ENCODE assay signal across 26 cellular contexts in the genomic region with DNA sequence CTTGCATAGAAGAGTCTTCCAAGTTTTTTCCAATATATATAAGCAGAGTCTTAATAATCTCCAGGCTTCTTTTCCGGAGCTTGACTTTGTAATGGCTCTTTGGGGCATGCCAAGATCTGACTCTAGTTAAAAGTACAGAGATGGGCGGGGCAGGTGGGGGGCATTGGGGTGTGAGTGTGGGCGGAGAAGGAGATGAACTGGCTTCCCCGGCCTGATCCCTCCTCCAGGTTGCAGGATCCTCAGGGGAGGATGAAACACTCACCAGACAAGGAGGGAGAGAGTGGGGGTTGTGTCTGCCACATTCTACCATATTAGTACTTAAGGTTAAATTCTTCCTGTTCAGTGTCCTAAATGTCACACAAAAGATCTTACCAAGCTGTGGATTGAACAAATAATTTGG. TPM values are rescaled to one million over a fixed set of nuclear protein-coding genes. Genes with fewer than 3 reads are reported as not detected.
DNase-seq lines count a peak whose midpoint lies in the region; ATAC-seq and TF ChIP-seq lines count a peak whose summit lies in the region.
"Had no signal": no experiment of that assay in that cellular context is flagged by ENCODE, and none has a peak within 500 bp of the region (broad histone marks: within the 10 kb centered on the region; RNA-seq: fewer than 3 reads in every experiment).

No MANE protein-coding gene starts in this region.

- no peak for TF ChIP-seq POLR2A in HCT116 (IDR thresholded peaks at IDR 0.05; ENCODE audit: borderline replicate concordance, extremely low read depth, insufficient read depth, insufficient read length)

- no peaks in the 10 kb centered on the region for H3K9me3 ChIP-seq in HCT116 (ENCODE audit: control insufficient read depth in 1 of 2, insufficient read depth in 1 of 2, low read depth in 1 of 2, low read length in 2 of 2)
- H3K9me3 ChIP-seq: gastroesophageal sphincter had no signal

- TF ChIP-seq RAD21 in HCT116 (IDR thresholded peaks at IDR 0.05; ENCODE audit: low read depth) = no peak

- H3K4me3 ChIP-seq in HCT116 (replicated peaks in 1 of 2; ENCODE audit: low read depth in 1 of 2, low read length in 2 of 2) = no peak overlapping the region
- H3K4me3 ChIP-seq: dorsolateral prefrontal cortex, gastroesophageal sphincter had no signal

- H3K4me1 ChIP-seq in HCT116 (ENCODE audit: control insufficient read depth in 1 of 2, insufficient read depth in 2 of 2, low read length in 2 of 2) = peaks cover 46 to 70% of the 10 kb centered on the region in 2 experiments

- H3K9me2 ChIP-seq in HCT116 (ENCODE audit: insufficient read depth) = no peaks in the 10 kb centered on the region

- H2AFZ ChIP-seq in HCT116 (ENCODE audit: low read depth, low read length, poor library complexity, severe bottlenecking) = no peak overlapping the region

- POLR2A ChIA-PET in HCT116 (lab: Charles Lee) = no interaction called here

- no TSS peak for BruUV-seq in HCT116 (replicated peaks; lab: Mats Ljungman, UMichigan)

- H4K20me1 ChIP-seq in HCT116 (ENCODE audit: insufficient read depth) = no peaks in the 10 kb centered on the region

- CTCF ChIA-PET in HCT116 (lab: Charles Lee) = interaction anchor here (0.8 to 8.8 kb wide), 4 partner anchors 24 to 43 kb away, joined by 3 to 168 read pairs (median 53); a partner anchor contains a TSS

- ATAC-seq in HCT116 (no peak), omental fat pad (ENCODE audit: low FRiP score) (peak; percentile 64), Right ventricle myocardium inferior (no peak)
- ATAC-seq: activated CD4-positive, alpha-beta T cell treated with anti-CD3 and anti-CD28 coated beads for 36 hours; activated T-cell treated with anti-CD3 and anti-CD28 coated beads, Interleukin-2, amount 50 U/mL, for 72 hours; gastroesophageal sphincter; stimulated activated naive CD8-positive, alpha-beta T cell treated with anti-CD3 and anti-CD28 coated beads, Interleukin-15, Interleukin-2, amounts not matched to agents 100 U/mL and 50 U/mL, for 24 hours had no signal

- H3K4me2 ChIP-seq in HCT116 (ENCODE audit: low read length) = peak overlapping the region; percentile 40

- TF ChIP-seq CTCF in HCT116 (IDR thresholded peaks at IDR 0.05 in 2 of 3, conservative IDR thresholded peaks at IDR 0.05 in 1 of 3; ENCODE audit: borderline replicate concordance in 1 of 3, insufficient read depth in 1 of 3, low read depth in 2 of 3, low read length in 2 of 3) (no peak), omental fat pad (IDR thresholded peaks at IDR 0.05) (no peak)

- intact Hi-C loops in HCT116 (cut with micrococcal nuclease) = no loop called here
- intact Hi-C loops in Right ventricle myocardium inferior (cut with DNase I) = no loop called here

- no peaks in the 10 kb centered on the region for H3K36me3 ChIP-seq in HCT116 (ENCODE audit: control insufficient read depth in 1 of 2, insufficient read depth in 2 of 2, low read length in 2 of 2)
- H3K36me3 ChIP-seq: gastroesophageal sphincter had no signal

- no peak overlapping the region for H3K9ac ChIP-seq in HCT116 (ENCODE audit: low read length)

- no peaks in the 10 kb centered on the region for H3K79me2 ChIP-seq in HCT116 (ENCODE audit: insufficient read depth, low read length)

- no peaks in the 10 kb centered on the region for H3K27me3 ChIP-seq in HCT116 (ENCODE audit: insufficient read depth, low read length)
- H3K27me3 ChIP-seq: gastroesophageal sphincter had no signal

- H3K27ac ChIP-seq in HCT116 (ENCODE audit: low read depth, low read length) = no peak overlapping the region
- peak overlapping the region; percentile 18 for H3K27ac ChIP-seq in epithelial cell of prostate
- H3K27ac ChIP-seq: dorsolateral prefrontal cortex, gastroesophageal sphincter had no signal

- RAD21 ChIA-PET in HCT116 (lab: Charles Lee; ENCODE audit: low non-redundant PET in 1 of 2, low total read pairs in 2 of 2, uncharacterized antibody in 2 of 2, unreplicated experiment in 2 of 2) = no interaction called here

- DNase-seq in HCT116 (ENCODE audit: low read depth, low spot score) (no peak), epithelial cell of prostate (ENCODE audit: low read depth, low spot score) (no peak), omental fat pad (ENCODE audit: low spot score) (no peak), NCI-H524 treated with DMSO at 0.1 percent for 48 hours (lab: John Stamatoyannopoulos, UW) (no peak), dermis blood vessel endothelial cell (no peak), Right ventricle myocardium inferior (ENCODE audit: missing footprints) (no peak), activated T-cell treated with anti-CD3 and anti-CD28 coated beads for 4 hours (no peak)
- DNase-seq: activated CD4-positive, alpha-beta T cell treated with anti-CD3 and anti-CD28 coated beads for 36 hours; activated naive CD4-positive, alpha-beta T cell treated with anti-CD3 and anti-CD28 coated beads for 36 hours; activated T-cell treated with anti-CD3 and anti-CD28 coated beads, Interleukin-2, amount 50 U/mL, for 72 hours; amygdala; central memory CD4-positive, alpha-beta T cell; DND-41; dorsolateral prefrontal cortex; Kasumi-1; kidney glomerular epithelial cell; NCI-H1105 treated with DMSO at 0.1 percent for 48 hours; NCI-H2081 treated with DMSO at 0.1 percent for 48 hours; occipital lobe; retina; SHP77; stimulated activated CD4-positive, alpha-beta T cell treated with anti-CD3 and anti-CD28 coated beads, Interleukin-12 subunit alpha, Interleukin-12 subunit beta, amount 100 ng/mL, for 4 hours; stimulated activated CD4-positive, alpha-beta T cell treated with anti-CD3 and anti-CD28 coated beads, Interleukin-4, amount 100 ng/mL, for 4 hours; stimulated activated naive CD8-positive, alpha-beta T cell treated with anti-CD3 and anti-CD28 coated beads, Interleukin-15, Interleukin-2, amounts not matched to agents 100 U/mL and 50 U/mL, for 24 hours had no signal

TF ChIP-seq in HCT116, 20 proteins besides CTCF, POLR2A, EP300 and RAD21 (continues in another document):
- TF ChIP-seq TCF7L2 (IDR thresholded peaks at IDR 0.05; ENCODE audit: borderline replicate concordance, extremely low read depth, insufficient read depth, insufficient read length) (no peak), JUND (IDR thresholded peaks at IDR 0.05) (no peak), EZH2phosphoT487 (IDR thresholded peaks at IDR 0.05; ENCODE audit: borderline replicate concordance) (no peak), EGR1 (IDR thresholded peaks at IDR 0.05; ENCODE audit: low read depth) (no peak), CEBPB (IDR thresholded peaks at IDR 0.05; ENCODE audit: low read depth) (no peak), SRF (IDR thresholded peaks at IDR 0.05; ENCODE audit: low read depth) (no peak)
- TF ChIP-seq, protein P1, sequence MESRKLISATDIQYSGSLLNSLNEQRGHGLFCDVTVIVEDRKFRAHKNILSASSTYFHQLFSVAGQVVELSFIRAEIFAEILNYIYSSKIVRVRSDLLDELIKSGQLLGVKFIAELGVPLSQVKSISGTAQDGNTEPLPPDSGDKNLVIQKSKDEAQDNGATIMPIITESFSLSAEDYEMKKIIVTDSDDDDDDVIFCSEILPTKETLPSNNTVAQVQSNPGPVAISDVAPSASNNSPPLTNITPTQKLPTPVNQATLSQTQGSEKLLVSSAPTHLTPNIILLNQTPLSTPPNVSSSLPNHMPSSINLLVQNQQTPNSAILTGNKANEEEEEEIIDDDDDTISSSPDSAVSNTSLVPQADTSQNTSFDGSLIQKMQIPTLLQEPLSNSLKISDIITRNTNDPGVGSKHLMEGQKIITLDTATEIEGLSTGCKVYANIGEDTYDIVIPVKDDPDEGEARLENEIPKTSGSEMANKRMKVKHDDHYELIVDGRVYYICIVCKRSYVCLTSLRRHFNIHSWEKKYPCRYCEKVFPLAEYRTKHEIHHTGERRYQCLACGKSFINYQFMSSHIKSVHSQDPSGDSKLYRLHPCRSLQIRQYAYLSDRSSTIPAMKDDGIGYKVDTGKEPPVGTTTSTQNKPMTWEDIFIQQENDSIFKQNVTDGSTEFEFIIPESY (IDR thresholded peaks at IDR 0.05; ENCODE audit: extremely low read depth, insufficient replicate concordance, low read length) = no peak

TF ChIP-seq in PFSK-1, 5 proteins besides CTCF, POLR2A, EP300 and RAD21:
- TF ChIP-seq, protein P2, sequence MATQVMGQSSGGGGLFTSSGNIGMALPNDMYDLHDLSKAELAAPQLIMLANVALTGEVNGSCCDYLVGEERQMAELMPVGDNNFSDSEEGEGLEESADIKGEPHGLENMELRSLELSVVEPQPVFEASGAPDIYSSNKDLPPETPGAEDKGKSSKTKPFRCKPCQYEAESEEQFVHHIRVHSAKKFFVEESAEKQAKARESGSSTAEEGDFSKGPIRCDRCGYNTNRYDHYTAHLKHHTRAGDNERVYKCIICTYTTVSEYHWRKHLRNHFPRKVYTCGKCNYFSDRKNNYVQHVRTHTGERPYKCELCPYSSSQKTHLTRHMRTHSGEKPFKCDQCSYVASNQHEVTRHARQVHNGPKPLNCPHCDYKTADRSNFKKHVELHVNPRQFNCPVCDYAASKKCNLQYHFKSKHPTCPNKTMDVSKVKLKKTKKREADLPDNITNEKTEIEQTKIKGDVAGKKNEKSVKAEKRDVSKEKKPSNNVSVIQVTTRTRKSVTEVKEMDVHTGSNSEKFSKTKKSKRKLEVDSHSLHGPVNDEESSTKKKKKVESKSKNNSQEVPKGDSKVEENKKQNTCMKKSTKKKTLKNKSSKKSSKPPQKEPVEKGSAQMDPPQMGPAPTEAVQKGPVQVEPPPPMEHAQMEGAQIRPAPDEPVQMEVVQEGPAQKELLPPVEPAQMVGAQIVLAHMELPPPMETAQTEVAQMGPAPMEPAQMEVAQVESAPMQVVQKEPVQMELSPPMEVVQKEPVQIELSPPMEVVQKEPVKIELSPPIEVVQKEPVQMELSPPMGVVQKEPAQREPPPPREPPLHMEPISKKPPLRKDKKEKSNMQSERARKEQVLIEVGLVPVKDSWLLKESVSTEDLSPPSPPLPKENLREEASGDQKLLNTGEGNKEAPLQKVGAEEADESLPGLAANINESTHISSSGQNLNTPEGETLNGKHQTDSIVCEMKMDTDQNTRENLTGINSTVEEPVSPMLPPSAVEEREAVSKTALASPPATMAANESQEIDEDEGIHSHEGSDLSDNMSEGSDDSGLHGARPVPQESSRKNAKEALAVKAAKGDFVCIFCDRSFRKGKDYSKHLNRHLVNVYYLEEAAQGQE (IDR thresholded peaks at IDR 0.05; ENCODE audit: insufficient read depth in 1 of 2, low read depth in 2 of 2, low read length in 2 of 2) = no peak
- peak; percentile 13; the same call in 1 of the 2 replicates for TF ChIP-seq SIN3A (IDR thresholded peaks at IDR 0.05; ENCODE audit: borderline replicate concordance, insufficient read depth, low read length)
TF ChIP-seq in PFSK-1: peak in this region for 1.

RNA-seq across cellular contexts. Expression of a gene that starts 23.0 kb away (rescaled TPM):
- total RNA-seq in HCT116 (2021; ENCODE audit: unreplicated experiment) (340 TPM), omental fat pad (100 to 1,000 TPM; 127 to 351 (median 161) TPM), dermis blood vessel endothelial cell (148 and 239 TPM in 2 replicates), Right ventricle myocardium inferior (290 TPM)
- 152 and 230 TPM in 2 replicates for polyA plus RNA-seq in HCT116 (2012)
- 256 TPM for polyA plus RNA-seq in PFSK-1 (2012; ENCODE audit: insufficient read length, low read depth)
